Comparison of ENCODE assay signal across 1 cellular context in genomic region chr4:972651-973424, GRCh38.
TF ChIP-seq lines count a peak whose summit lies in the region.

No MANE protein-coding gene starts in this region.

TF ChIP-seq in H1, 55 proteins besides CTCF, POLR2A, EP300 and RAD21:
- TF ChIP-seq GABPA (IDR thresholded peaks at IDR 0.05; ENCODE audit: borderline replicate concordance, insufficient read depth, low read length), result peak; percentile 54; the same call in 1 of the 2 replicates
- no peak for TF ChIP-seq YY1 (IDR thresholded peaks at IDR 0.05; ENCODE audit: low read depth, low read length)
- TF ChIP-seq EZH2 (IDR thresholded peaks at IDR 0.05; ENCODE audit: low read depth, low read length, severe bottlenecking), result peak; percentile 43
- TF ChIP-seq BRCA1 (IDR thresholded peaks at IDR 0.05; ENCODE audit: low read depth, low read length), result no peak
- no peak for TF ChIP-seq KDM4A (IDR thresholded peaks at IDR 0.05; ENCODE audit: low read depth, low read length, severe bottlenecking)
- TF ChIP-seq SUZ12 (IDR thresholded peaks at IDR 0.05; ENCODE audit: low read length), result peak; percentile 40; the same call in 1 of the 2 replicates
- TF ChIP-seq HDAC2 (IDR thresholded peaks at IDR 0.05; ENCODE audit: borderline replicate concordance in 1 of 2, low read depth in 2 of 2, low read length in 2 of 2), result no peak
TF ChIP-seq in H1: peak in this region for 3.
